In genomic region chr4:24914460-24914859, GRCh38 we compare ENCODE assay signal across 23 cellular contexts. TPM values are rescaled to one million over a fixed set of nuclear protein-coding genes. Genes with fewer than 3 reads are reported as not detected.
"Had no signal": no experiment of that assay in that cellular context is flagged by ENCODE, and none has a peak within 500 bp of the region (broad histone marks: within the 10 kb centered on the region; RNA-seq: fewer than 3 reads in every experiment).

No MANE protein-coding gene starts in this region.

- H3K36me3 ChIP-seq: brain microvascular endothelial cell had no signal

- ATAC-seq: activated CD8-positive, alpha-beta T cell treated with anti-CD3 and anti-CD28 coated beads, Interleukin-2, amount 10 ng/mL, durations not matched to agents 7 days and 5 days; effector memory CD8-positive, alpha-beta T cell; heart right ventricle; left lobe of liver; lower lobe of right lung; T-cell had no signal

- H3K4me3 ChIP-seq: ascending aorta, esophagus squamous epithelium, heart right ventricle, lower lobe of right lung, sigmoid colon, thoracic aorta, upper lobe of left lung had no signal

- H3K27ac ChIP-seq: brain microvascular endothelial cell, esophagus squamous epithelium, heart right ventricle, lower lobe of right lung, sigmoid colon, upper lobe of left lung had no signal

- H3K27ac Mint-ChIP-seq: activated CD8-positive, alpha-beta T cell treated with anti-CD3 and anti-CD28 coated beads, Interleukin-2, amount 10 ng/mL, durations not matched to agents 7 days and 5 days; activated naive CD4-positive, alpha-beta T cell treated with anti-CD3 and anti-CD28 coated beads, Interleukin-2, amount 50 U/mL, for 24 hours; activated T-helper 1 cell treated with anti-CD3 and anti-CD28 coated beads, Interleukin-12 subunit alpha, Interleukin-12 subunit beta, Interleukin-2, Interleukin-4 antibody, amounts not matched to agents 30 ng/mL and 10 ng/mL and 1 ng/mL, durations not matched to agents 14 hours and 24 hours and 36 hours; effector memory CD8-positive, alpha-beta T cell; naive B cell; T-cell; T-helper 2 cell treated with Interferon-gamma antibody and Interleukin-4, amounts not matched to agents 5 μg/mL and 100 μg/mL, for 36 hours had no signal

- H3K27me3 ChIP-seq: ascending aorta, brain microvascular endothelial cell, heart right ventricle, sigmoid colon, upper lobe of left lung had no signal

- H3K4me3 Mint-ChIP-seq: activated CD8-positive, alpha-beta T cell treated with anti-CD3 and anti-CD28 coated beads, Interleukin-2, amount 10 ng/mL, durations not matched to agents 7 days and 5 days; activated naive CD4-positive, alpha-beta T cell treated with anti-CD3 and anti-CD28 coated beads, Interleukin-2, amount 50 U/mL, for 24 hours; activated T-helper 1 cell treated with anti-CD3 and anti-CD28 coated beads, Interleukin-12 subunit alpha, Interleukin-12 subunit beta, Interleukin-2, Interleukin-4 antibody, amounts not matched to agents 30 ng/mL and 10 ng/mL and 1 ng/mL, durations not matched to agents 14 hours and 24 hours and 36 hours; central memory CD8-positive, alpha-beta T cell; effector memory CD8-positive, alpha-beta T cell; naive B cell; T-cell; T-helper 2 cell treated with Interferon-gamma antibody and Interleukin-4, amounts not matched to agents 5 μg/mL and 100 μg/mL, for 36 hours had no signal

- DNase-seq: activated CD4-positive, alpha-beta T cell treated with anti-CD3 and anti-CD28 coated beads for 1 hour; activated CD4-positive, alpha-beta T cell treated with anti-CD3 and anti-CD28 coated beads, Interleukin-2, amount 50 U/mL, for 1 hour; activated CD8-positive, alpha-beta T cell treated with anti-CD3 and anti-CD28 coated beads, Interleukin-2, amount 10 ng/mL, durations not matched to agents 7 days and 5 days; activated gamma-delta T cell; brain microvascular endothelial cell; effector memory CD8-positive, alpha-beta T cell; esophagus squamous epithelium; heart right ventricle; lower lobe of right lung; naive B cell; occipital lobe; sigmoid colon; stimulated activated CD4-positive, alpha-beta T cell treated with anti-CD3 and anti-CD28 coated beads, Interleukin-2, amount 100 ng/mL, for 48 hours; stimulated activated naive CD4-positive, alpha-beta T cell treated with Interleukin-2 at 50 U/mL for 16 hours; T-cell; upper lobe of left lung had no signal

- H3K9me3 ChIP-seq: thoracic aorta had no signal

- H3K36me3 Mint-ChIP-seq: T-cell had no signal

- H3K4me1 Mint-ChIP-seq: central memory CD8-positive, alpha-beta T cell had no signal

RNA-seq across cellular contexts. Expression of gene CCDC149, which starts 1.6 kb away (rescaled TPM):
- total RNA-seq: activated CD8-positive, alpha-beta T cell treated with anti-CD3 and anti-CD28 coated beads, Interleukin-2, amount 10 ng/mL, durations not matched to agents 7 days and 5 days; activated T-helper 1 cell treated with anti-CD3 and anti-CD28 coated beads, Interleukin-12 subunit alpha, Interleukin-12 subunit beta, Interleukin-2, Interleukin-4 antibody, amounts not matched to agents 30 ng/mL and 10 ng/mL and 1 ng/mL, durations not matched to agents 14 hours and 24 hours and 36 hours had no signal
